ENCODE assay signal across 12 cellular contexts in the genomic region with DNA sequence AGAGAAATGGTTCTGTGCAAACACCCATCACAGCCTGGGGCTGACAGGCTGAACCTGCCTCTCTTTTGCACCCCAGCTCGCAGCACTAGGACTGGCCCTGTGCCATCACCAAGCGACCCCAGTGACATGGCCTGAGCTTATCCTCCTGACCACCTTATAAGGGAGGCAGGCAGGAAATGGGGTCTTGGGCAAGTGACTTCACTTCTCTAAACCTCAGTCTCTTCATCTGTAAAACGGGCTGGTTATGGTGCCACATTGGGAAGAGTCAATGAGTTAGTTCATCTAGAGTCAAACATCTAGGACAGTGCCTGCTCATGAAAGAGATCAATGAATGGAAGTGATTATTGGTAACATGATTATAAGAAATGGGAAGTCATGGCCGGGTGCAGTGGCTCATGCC. TPM values are rescaled to one million over a fixed set of nuclear protein-coding genes. Genes with fewer than 3 reads are reported as not detected.
"Had no signal": no experiment of that assay in that cellular context is flagged by ENCODE, and none has a peak within 500 bp of the region (broad histone marks: within the 10 kb centered on the region; RNA-seq: fewer than 3 reads in every experiment).

No MANE protein-coding gene starts in this region.

- H3K9me3 Mint-ChIP-seq: GM23338, H9, HFFc6 had no signal

- H3K4me1 ChIP-seq: HAP-1 had no signal

- H3K36me3 ChIP-seq: HAP-1 had no signal

- H2AFZ ChIP-seq: GM23248, GM23338 had no signal

- H3K9me3 ChIP-seq: HAP-1 had no signal

- H3K4me3 Mint-ChIP-seq: GM23338, H9, HFFc6 had no signal

- FAIRE-seq: H1, H54 had no signal

- H3K9ac ChIP-seq: GM23248 had no signal

- H3K4me2 ChIP-seq: GM23338 had no signal

- DNase-seq: GM23248, GOT3, H7, H9, HCEC 1CT, HFFc6 had no signal

- H3K4me3 ChIP-seq: GM23248, GM23338, HAP-1 had no signal

- H3K27ac Mint-ChIP-seq: GM23338, H9, HFFc6 had no signal

- H3K27ac ChIP-seq: GM23248 had no signal

- ATAC-seq: GM23338, HCT116 had no signal

RNA-seq across cellular contexts. Expression of a gene that starts 6.2 kb away (rescaled TPM):
- total RNA-seq: GM23248, HFFc6 had no signal
- polyA plus RNA-seq: GM23248 had no signal

RNA-seq across cellular contexts. Expression of a gene that starts 6.3 kb away (rescaled TPM):
- total RNA-seq: GM23248, H4, HFFc6 had no signal
- polyA plus RNA-seq: GM23248, GM23338 had no signal
